17 cellular contexts compared by ENCODE assay signal in the genomic region with DNA sequence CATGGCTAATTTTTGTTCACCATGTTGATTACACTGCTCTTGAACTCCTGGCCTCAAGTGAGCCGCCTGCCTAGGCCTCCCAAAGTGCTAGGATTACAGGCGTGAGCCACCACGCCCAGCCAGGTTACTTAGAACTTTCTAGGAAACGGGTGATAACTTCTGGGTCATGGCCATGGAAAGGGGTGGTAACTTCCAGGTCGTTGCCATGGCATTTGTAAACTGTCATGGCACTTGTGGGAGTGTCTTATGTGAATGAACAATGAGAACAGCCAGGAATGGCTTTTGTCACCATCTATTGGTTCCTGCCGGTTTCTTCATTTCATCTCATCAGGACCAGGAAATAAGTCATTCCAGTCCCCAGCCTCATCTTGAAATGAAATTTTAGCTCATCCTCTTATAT.
DNase-seq lines count a peak whose midpoint lies in the region; ATAC-seq, FAIRE-seq and TF ChIP-seq lines count a peak whose summit lies in the region.
"Had no signal": no experiment of that assay in that cellular context is flagged by ENCODE, and none has a peak within 500 bp of the region (broad histone marks: within the 10 kb centered on the region; RNA-seq: fewer than 3 reads in every experiment).

No MANE protein-coding gene starts in this region.

- H3K36me3 ChIP-seq in GM12878 (ENCODE audit: control insufficient read depth in 2 of 2, insufficient read depth in 2 of 2, low read length in 1 of 2) (no peaks in the 10 kb centered on the region), mesendoderm (ENCODE audit: control insufficient read depth, insufficient read depth, low read length) (no peaks in the 10 kb centered on the region)

- H3K36me3 Mint-ChIP-seq in mesothelial cell of epicardium: no peaks in the 10 kb centered on the region

- H3K18ac ChIP-seq in mesendoderm (ENCODE audit: low read length): no peak overlapping the region

- ATAC-seq in GM12878 (no peak), GM21423 (IDR thresholded peaks at IDR 0.05; ENCODE audit: unreplicated experiment) (no peak)
- ATAC-seq: GM23338 had no signal

- TF ChIP-seq POLR2A in GM12878 (IDR thresholded peaks at IDR 0.05; ENCODE audit: low read depth, low read length): no peak

- H2BK120ac ChIP-seq in mesendoderm (ENCODE audit: low read depth, low read length): no peak overlapping the region

- RAD21 ChIA-PET in GM12878 (lab: Charles Lee; ENCODE audit: unreplicated experiment): no interaction called here

- H4K8ac ChIP-seq in mesendoderm (ENCODE audit: low read depth, low read length): no peak overlapping the region

- no peak overlapping the region for H3K27ac Mint-ChIP-seq in mesothelial cell of epicardium
- H3K27ac Mint-ChIP-seq: B cell; CD4-positive, alpha-beta T cell; GM23338 had no signal

- no peak overlapping the region for H3K56ac ChIP-seq in mesendoderm (ENCODE audit: low read length)

- no peak overlapping the region for H2BK15ac ChIP-seq in mesendoderm (replicated peaks; ENCODE audit: low read depth)

- H3K9ac ChIP-seq in GM12878 (ENCODE audit: control insufficient read depth, insufficient read depth, low read length) (no peak overlapping the region), mesendoderm (ENCODE audit: low read length) (no peak overlapping the region)

- no peaks in the 10 kb centered on the region for H3K79me1 ChIP-seq in mesendoderm (ENCODE audit: low read length)

- in situ Hi-C loops in GM12878 (cut with MboI): no loop called here

- no peak for TF ChIP-seq RAD21 in GM12878 (IDR thresholded peaks at IDR 0.05; ENCODE audit: insufficient read depth, low read depth, low read length)

- no peaks in the 10 kb centered on the region for H3K9me3 ChIP-seq in GM12878 (replicated peaks; ENCODE audit: control insufficient read depth, insufficient read depth, low read length)

- no peaks in the 10 kb centered on the region for H3K4me1 ChIP-seq in GM12878 (ENCODE audit: control insufficient read depth, insufficient read depth, low read length)
- H3K4me1 ChIP-seq in mesendoderm (ENCODE audit: control insufficient read depth, low read depth, low read length): no peaks in the 10 kb centered on the region

- H3K4me3 Mint-ChIP-seq in mesothelial cell of epicardium: no peak overlapping the region
- H3K4me3 Mint-ChIP-seq: B cell; CD4-positive, alpha-beta T cell; GM23338 had no signal

- H3K4me2 ChIP-seq in GM12878 (ENCODE audit: control insufficient read depth, insufficient read depth) (no peak overlapping the region), mesendoderm (ENCODE audit: low read length) (no peak overlapping the region)
- H3K4me2 ChIP-seq: GM23338 had no signal

- no peaks in the 10 kb centered on the region for H4K20me1 ChIP-seq in GM12878 (ENCODE audit: control insufficient read depth, insufficient read depth)

- H4K5ac ChIP-seq in mesendoderm (ENCODE audit: low read length): no peak overlapping the region

- no peak overlapping the region for H3K23ac ChIP-seq in mesendoderm (ENCODE audit: low read length)

- no peak for TF ChIP-seq EP300 in GM12878 (IDR thresholded peaks at IDR 0.05; ENCODE audit: borderline replicate concordance in 1 of 2, control insufficient read depth in 1 of 2, low read depth in 2 of 2, low read length in 2 of 2)

- no peak overlapping the region for H3K4ac ChIP-seq in mesendoderm (ENCODE audit: low read depth, low read length)

- intact Hi-C loops in GM12878 (cut with micrococcal nuclease; ENCODE audit: unreplicated experiment): loop anchor here (10.0 kb wide), 1 partner anchor 1054 kb away; no protein-coding TSS in a partner anchor

- FAIRE-seq in GM12878 (lab: Jason Lieb, UNC): no peak
- FAIRE-seq: A204.1 had no signal

- H3K79me2 ChIP-seq in GM12878 (ENCODE audit: control insufficient read depth, insufficient read depth, low read length) (no peaks in the 10 kb centered on the region), mesendoderm (ENCODE audit: control insufficient read depth, insufficient read depth, low read length) (no peaks in the 10 kb centered on the region)

- SMC1A ChIA-PET in GM12878 (lab: Charles Lee; ENCODE audit: uncharacterized antibody, unreplicated experiment): interaction anchor here (0.6 kb wide), 1 partner anchor 11 kb away, joined by 3 read pairs; no protein-coding TSS in a partner anchor

- no peaks in the 10 kb centered on the region for H3K9me3 Mint-ChIP-seq in mesothelial cell of epicardium
- H3K9me3 Mint-ChIP-seq: CD4-positive, alpha-beta T cell had no signal

- CTCF ChIA-PET in GM12878 (lab: Yijun Ruan, JAX): interaction anchor here (0.8 kb wide), 1 partner anchor 8 kb away, joined by 3 read pairs; no protein-coding TSS in a partner anchor

- no peak overlapping the region for H2AFZ ChIP-seq in GM12878 (ENCODE audit: control insufficient read depth, low read depth, low read length)
- H2AFZ ChIP-seq: GM23338 had no signal

- H3K27ac ChIP-seq in GM12878 (ENCODE audit: control insufficient read depth, insufficient read depth) (no peak overlapping the region), mesendoderm (ENCODE audit: low read depth, low read length) (no peak overlapping the region), substantia nigra (ENCODE audit: low read depth, low read length, poor library complexity, severe bottlenecking) (no peak overlapping the region)

- H3K4me3 ChIP-seq in GM12878: no peak overlapping the region
- H3K4me3 ChIP-seq in mesendoderm (ENCODE audit: low read length): no peak overlapping the region
- H3K4me3 ChIP-seq: GM23338 had no signal

- DNase-seq in Daoy (ENCODE audit: low read depth) (peak; percentile 4), HT1080 (ENCODE audit: low read depth) (peak; percentile 56), GM12878 (ENCODE audit: low read depth, low spot score) (no peak), mesendoderm (peak; percentile 35), mesothelial cell of epicardium (ENCODE audit: low spot score in 2 of 2, unreplicated experiment in 2 of 2) (no peak), substantia nigra (lab: John Stamatoyannopoulos, UW) (no peak)
- DNase-seq: C1 segment of cervical spinal cord; Calu3; CD4-positive, alpha-beta T cell; DMS 273 treated with DMSO at 0.1 percent for 48 hours; DMS79 treated with DMSO at 0.1 percent for 48 hours; GDM1; H7 had no signal

- H3K27me3 ChIP-seq in GM12878 (replicated peaks in 1 of 2; ENCODE audit: control insufficient read depth in 2 of 2, insufficient read depth in 2 of 2, low read length in 1 of 2) (no peaks in the 10 kb centered on the region), mesendoderm (ENCODE audit: insufficient read depth, low read length, poor library complexity) (no peaks in the 10 kb centered on the region)

- no peak overlapping the region for H2AK5ac ChIP-seq in mesendoderm (ENCODE audit: low read length)

- no TSS peak for BruUV-seq in GM12878 (replicated peaks; lab: Mats Ljungman, UMichigan)

- no peaks in the 10 kb centered on the region for H3K4me1 Mint-ChIP-seq in mesothelial cell of epicardium
- H3K4me1 Mint-ChIP-seq: B cell, GM23338 had no signal

- TF ChIP-seq CTCF in GM12878 (IDR thresholded peaks at IDR 0.05 in 2 of 3, conservative IDR thresholded peaks at IDR 0.05 in 1 of 3; ENCODE audit: control insufficient read depth in 2 of 3, extremely low read depth in 1 of 3, insufficient read depth in 1 of 3, low read depth in 3 of 3, low read length in 3 of 3) (no peak), mesothelial cell of epicardium (IDR thresholded peaks at IDR 0.05; ENCODE audit: unreplicated experiment) (no peak)

- WGBS in GM12878 (ENCODE audit: insufficient coverage, insufficient replicate concordance, low lambda C conversion rate, missing lambda C conversion rate): 12% methylated on average over 6 of the region's 6 CpGs
- no CpG with 5 or more reads among the region's 6 CpGs for WGBS in mesendoderm (ENCODE audit: extremely low coverage, insufficient coverage, low lambda C conversion rate)

- peaks cover 12% of the 10 kb centered on the region for H3K27me3 Mint-ChIP-seq in mesothelial cell of epicardium (ENCODE audit: low read depth)

- POLR2A ChIA-PET in GM12878 (lab: Charles Lee): no interaction called here

- no peak overlapping the region for H2BK5ac ChIP-seq in mesendoderm (ENCODE audit: low read length)

TF ChIP-seq in GM12878, 131 proteins besides CTCF, POLR2A, EP300 and RAD21:
- TF ChIP-seq NR2C1 (IDR thresholded peaks at IDR 0.05) (peak; percentile 69), MXI1 (IDR thresholded peaks at IDR 0.05; ENCODE audit: low read depth, low read length) (no peak), GABPA (IDR thresholded peaks at IDR 0.05; ENCODE audit: low read depth) (0 out of 2 replicates have a peak, but pooled peaks have one; percentile 18)

Comparison
In these comparisons a context has a peak if more than half of its experiments do, and no peak if none do; other contexts are left out.
1. DNase-seq: peak in Daoy (single experiment), HT1080 (single experiment) and mesendoderm (single experiment); none in GM12878 (single experiment), mesothelial cell of epicardium (0 of 2) and substantia nigra (0 of 49).